Comparison of ENCODE assay signal across 8 cellular contexts in the genomic region with DNA sequence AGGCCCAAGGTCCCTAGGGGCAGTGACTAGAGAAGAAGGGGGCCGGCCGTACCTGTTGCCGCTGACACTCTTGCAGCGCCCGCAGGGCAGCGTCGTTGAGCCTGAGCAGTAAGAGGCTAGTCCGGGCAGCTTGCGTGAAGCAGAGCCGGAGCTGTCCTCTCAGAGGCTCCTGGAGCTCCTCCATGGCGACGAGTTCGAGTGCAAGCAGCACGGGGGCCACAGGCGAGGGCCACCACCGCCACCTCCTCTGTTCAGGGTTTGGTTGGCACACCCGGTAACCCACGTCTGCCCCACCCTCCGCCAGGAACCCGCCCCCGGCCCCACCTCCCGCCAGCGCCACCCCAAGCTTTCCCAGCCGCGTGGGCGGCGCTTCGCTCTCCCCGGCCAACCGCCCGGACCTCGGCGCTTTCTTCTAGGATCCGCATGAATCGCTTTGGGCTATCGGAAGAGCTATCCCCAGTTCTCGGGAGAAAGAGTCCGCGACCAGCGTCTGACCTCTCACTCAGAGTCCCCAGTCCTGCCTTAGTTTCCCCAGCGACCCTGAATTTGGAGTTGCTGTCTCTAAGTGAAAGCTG. TPM values are rescaled to one million over a fixed set of nuclear protein-coding genes. Genes with fewer than 3 reads are reported as not detected.
DNase-seq lines count a peak whose midpoint lies in the region; ATAC-seq lines count a peak whose summit lies in the region.

A gene with protein sequence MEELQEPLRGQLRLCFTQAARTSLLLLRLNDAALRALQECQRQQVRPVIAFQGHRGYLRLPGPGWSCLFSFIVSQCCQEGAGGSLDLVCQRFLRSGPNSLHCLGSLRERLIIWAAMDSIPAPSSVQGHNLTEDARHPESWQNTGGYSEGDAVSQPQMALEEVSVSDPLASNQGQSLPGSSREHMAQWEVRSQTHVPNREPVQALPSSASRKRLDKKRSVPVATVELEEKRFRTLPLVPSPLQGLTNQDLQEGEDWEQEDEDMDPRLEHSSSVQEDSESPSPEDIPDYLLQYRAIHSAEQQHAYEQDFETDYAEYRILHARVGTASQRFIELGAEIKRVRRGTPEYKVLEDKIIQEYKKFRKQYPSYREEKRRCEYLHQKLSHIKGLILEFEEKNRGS (minus strand): TSS at position 249 of the 575 bp plus-strand sequence. CDS start 65 bp downstream, at position 184.

- H3K4me3 ChIP-seq in ACC112 (ENCODE audit: low read depth, low read length) = peak within 1 kb of the TSS; percentile 84

- H3K79me2 ChIP-seq in ACC112 (ENCODE audit: control insufficient read depth, insufficient read depth, low read length, unreplicated experiment) = no peaks in the 10 kb centered on the region

- peak within 1 kb of the TSS; percentile 76 for H3K27ac ChIP-seq in ACC112 (ENCODE audit: low read depth, low read length)

- H2AFZ ChIP-seq in ACC112 (ENCODE audit: low read length, unreplicated experiment) = peak within 1 kb of the TSS; percentile 82

- ATAC-seq in GM18868 (IDR thresholded peaks at IDR 0.05; ENCODE audit: unreplicated experiment) (peak; percentile 48), HG03108 (IDR thresholded peaks at IDR 0.05; ENCODE audit: unreplicated experiment) (peak; percentile 31)

- DNase-seq in NCI-H460 (ENCODE audit: extremely low read depth, low read depth) (peak; percentile 73), dermis blood vessel endothelial cell (peak; percentile 71), lung microvascular endothelial cell (ENCODE audit: low read depth in 2 of 2) (peak; percentile 52 to 65)
- DNase-seq in activated CD4-positive, alpha-beta T cell treated with anti-CD3 and anti-CD28 coated beads, Interleukin-2, amount 50 U/mL, for 1 hour = peak; percentile 74
- peak; percentile 57 for DNase-seq in stimulated activated CD8-positive, alpha-beta memory T cell treated with anti-CD3 and anti-CD28 coated beads, Interleukin-15, amount 100 ng/mL, for 1 hour (ENCODE audit: low read depth)

- peaks cover 14% of the 10 kb centered on the region for H3K36me3 ChIP-seq in ACC112 (ENCODE audit: insufficient read depth, low read length)

- H3K27me3 ChIP-seq in ACC112 (ENCODE audit: insufficient read depth, low read length) = no peaks in the 10 kb centered on the region

- H3K4me1 ChIP-seq in ACC112 (ENCODE audit: control insufficient read depth, insufficient read depth, low read length, unreplicated experiment) = peaks cover 7% of the 10 kb centered on the region

RNA-seq across cellular contexts. Expression of the gene that starts here (rescaled TPM):
- total RNA-seq in NCI-H460 (2014; rRNA removed; shearing (Covaris generic)) = 3.9 and 4.0 TPM in 2 replicates
- 12.0 and 20.6 TPM in 2 replicates for polyA plus RNA-seq in NCI-H460 (2014; cell fraction: nucleus; rRNA removed)
- 2.9 and 5.4 TPM in 2 replicates for total RNA-seq in dermis blood vessel endothelial cell
- total RNA-seq in lung microvascular endothelial cell = 1.5 and 1.8 TPM in 2 replicates

Comparison
In these comparisons a context has a peak if more than half of its experiments do, and no peak if none do; other contexts are left out.
1. Peak in every context shown above with its lines: DNase-seq, ATAC-seq, H3K4me3 ChIP-seq and H3K27ac ChIP-seq.